ENCODE assay signal across 25 cellular contexts in genomic region chr3:64167868-64168267, GRCh38. TPM values are rescaled to one million over a fixed set of nuclear protein-coding genes. Genes with fewer than 3 reads are reported as not detected.
"Had no signal": no experiment of that assay in that cellular context is flagged by ENCODE, and none has a peak within 500 bp of the region (broad histone marks: within the 10 kb centered on the region; RNA-seq: fewer than 3 reads in every experiment).

No MANE protein-coding gene starts in this region.

- H3K36me3 ChIP-seq: brain microvascular endothelial cell, Peyer's patch had no signal

- ATAC-seq: activated T-helper 17 cell treated with anti-CD3 and anti-CD28 coated beads, Interleukin-2, amount 50 U/mL, for 72 hours; T-helper 17 cell had no signal

- H3K27ac ChIP-seq: brain microvascular endothelial cell, Peyer's patch had no signal

- H3K27me3 ChIP-seq: brain microvascular endothelial cell, Peyer's patch had no signal

- H3K9me3 ChIP-seq: Peyer's patch had no signal

- DNase-seq: activated B cell treated with CpG ODN at 0.5 μM for 24 hours; activated CD4-positive, alpha-beta T cell treated with anti-CD3 and anti-CD28 coated beads for 1 hour; activated CD4-positive, alpha-beta T cell treated with anti-CD3 and anti-CD28 coated beads, Interleukin-2, amount 10 ng/mL, durations not matched to agents 24 days and 14 days; activated CD4-positive, alpha-beta T cell treated with anti-CD3 and anti-CD28 coated beads, Interleukin-2, amount 50 U/mL, for 48 hours; activated CD8-positive, alpha-beta memory T cell treated with anti-CD3 and anti-CD28 coated beads for 24 hours; activated gamma-delta T cell; activated naive CD4-positive, alpha-beta T cell treated with anti-CD3 and anti-CD28 coated beads for 36 hours; activated T-cell treated with anti-CD3 and anti-CD28 coated beads for 4 hours; activated T-cell treated with anti-CD3 and anti-CD28 coated beads, Interleukin-2, amount 50 U/mL, for 48 hours; brain microvascular endothelial cell; caudate nucleus; KG1; NCI-H1092; NCI-H1417; NCI-H1694 treated with DMSO at 0.1 percent for 48 hours; NCI-H2081; NCI-H510A treated with DMSO at 0.1 percent for 48 hours; NCI-H69; NK-92 treated with Interleukin-12 subunit alpha and Interleukin-12 subunit beta, amount 100 ng/mL, for 24 hours; OCI-M1; Peyer's patch; SHP77 treated with DMSO at 0.1 percent for 48 hours; T-helper 17 cell; T-helper 9 cell had no signal

- H3K4me1 ChIP-seq: Peyer's patch had no signal

- H3K4me3 ChIP-seq: Peyer's patch had no signal

RNA-seq across cellular contexts. Expression of gene PRICKLE2, which starts 57.4 kb away (rescaled TPM):
- total RNA-seq: activated CD4-positive, alpha-beta T cell treated with anti-CD3 and anti-CD28 coated beads, Interleukin-2, amount 10 ng/mL, durations not matched to agents 24 days and 14 days; activated T-helper 17 cell treated with anti-CD3 and anti-CD28 coated beads, Interleukin-2, amount 50 U/mL, for 72 hours had no signal
